Comparison of ENCODE assay signal across 12 cellular contexts in the genomic region with DNA sequence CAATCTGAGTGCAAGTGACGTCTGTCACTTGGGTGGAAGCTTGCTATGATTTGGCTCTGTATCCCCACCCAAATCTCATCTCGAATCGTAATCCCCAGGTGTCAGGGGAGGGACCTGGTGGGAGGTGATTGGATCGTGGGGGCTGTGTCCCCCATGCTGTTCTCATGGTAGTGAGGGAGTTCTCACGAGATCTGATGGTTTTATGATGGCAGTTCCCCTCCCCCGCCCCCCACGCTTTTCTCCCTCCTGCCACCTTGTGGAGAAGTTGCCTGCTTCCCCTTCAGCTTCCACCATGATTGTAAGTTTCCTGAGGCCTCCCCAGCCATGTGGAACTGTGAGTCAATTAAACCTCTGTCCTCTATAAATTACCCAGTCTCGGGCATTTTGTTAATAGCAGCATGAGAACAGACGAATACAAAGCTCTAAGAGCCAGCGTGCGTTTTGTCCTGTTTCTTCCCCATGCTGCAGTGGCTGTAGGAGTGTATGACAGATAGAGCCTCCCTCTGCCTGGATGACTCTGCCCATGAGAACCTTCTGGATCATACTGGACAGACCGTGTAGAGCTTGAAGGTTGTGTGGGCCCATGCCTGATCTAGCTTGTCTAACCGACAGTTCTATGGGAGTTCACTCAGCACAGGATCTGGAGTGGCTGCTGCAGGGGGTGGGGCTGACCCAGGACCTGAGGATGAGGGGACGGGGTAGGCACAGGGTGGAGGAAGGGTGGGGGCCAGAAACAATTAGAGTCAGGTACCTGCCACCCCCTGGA.
DNase-seq lines count a peak whose midpoint lies in the region; ATAC-seq, FAIRE-seq and TF ChIP-seq lines count a peak whose summit lies in the region.
"Had no signal": no experiment of that assay in that cellular context is flagged by ENCODE, and none has a peak within 500 bp of the region (broad histone marks: within the 10 kb centered on the region; RNA-seq: fewer than 3 reads in every experiment).

No MANE protein-coding gene starts in this region.

- H2AFZ ChIP-seq in DND-41 (ENCODE audit: low read depth, low read length): no peak overlapping the region
- no peak overlapping the region for H2AFZ ChIP-seq in Karpas-422 (ENCODE audit: low read length)

- H3K79me2 ChIP-seq in DND-41 (ENCODE audit: insufficient read depth, low read length) (no peaks in the 10 kb centered on the region), Karpas-422 (ENCODE audit: low read length) (no peaks in the 10 kb centered on the region)

- TF ChIP-seq POLR2A in lower leg skin (IDR thresholded peaks at IDR 0.05): no peak

- H3K36me3 ChIP-seq in DND-41 (ENCODE audit: insufficient read depth, low read length) (no peaks in the 10 kb centered on the region), Karpas-422 (ENCODE audit: insufficient read depth, low read length) (no peaks in the 10 kb centered on the region), bronchial epithelial cell (ENCODE audit: control insufficient read depth, insufficient read depth, low read length) (no peaks in the 10 kb centered on the region)

- H3K27ac ChIP-seq in DND-41 (ENCODE audit: low read length) (no peak overlapping the region), Karpas-422 (ENCODE audit: low read length) (no peak overlapping the region)

- H4K20me1 ChIP-seq in DND-41 (ENCODE audit: insufficient read depth, low read length) (no peaks in the 10 kb centered on the region), Karpas-422 (ENCODE audit: insufficient read depth, low read depth, low read length) (no peaks in the 10 kb centered on the region)

- H3K9ac ChIP-seq in DND-41 (ENCODE audit: low read depth, low read length): no peak overlapping the region
- no peak overlapping the region for H3K9ac ChIP-seq in Karpas-422 (ENCODE audit: low read length)

- intact Hi-C loops in lower leg skin (cut with DNase I; ENCODE audit: low total_unique reads): no loop called here

- no peaks in the 10 kb centered on the region for H3K9me3 ChIP-seq in DND-41 (ENCODE audit: insufficient read depth, low read length, severe bottlenecking)
- no peaks in the 10 kb centered on the region for H3K9me3 ChIP-seq in Karpas-422 (ENCODE audit: low read length)

- no peak for ATAC-seq in DND-41 (ENCODE audit: insufficient read depth, low read depth)
- no peak for ATAC-seq in GM21367 (IDR thresholded peaks at IDR 0.05; ENCODE audit: unreplicated experiment)
- ATAC-seq in HG02840 (IDR thresholded peaks at IDR 0.05; ENCODE audit: low FRiP score, unreplicated experiment): no peak

- TF ChIP-seq CTCF in DND-41 (IDR thresholded peaks at IDR 0.05; ENCODE audit: borderline replicate concordance, extremely low read depth, low read length, poor library complexity, severe bottlenecking) (peak; percentile 44), bronchial epithelial cell (IDR thresholded peaks at IDR 0.05; ENCODE audit: insufficient read depth, low read length, severe bottlenecking) (peak; percentile 10), lower leg skin (IDR thresholded peaks at IDR 0.05) (no peak)

- no peak for DNase-seq in DND-41
- DNase-seq in Karpas-422: peak; percentile 59
- DNase-seq in bronchial epithelial cell (ENCODE audit: low read depth): no peak
- DNase-seq in myocyte (ENCODE audit: low read depth): peak; percentile 43
- DNase-seq in activated T-cell treated with anti-CD3 and anti-CD28 coated beads for 4 hours: no peak
- DNase-seq in lower leg skin (ENCODE audit: low spot score in 2 of 2): no peak
- DNase-seq: activated gamma-delta T cell treated with Interleukin-2 at 50 U/mL for 16 hours; effector memory CD4-positive, alpha-beta T cell; GDM1 had no signal

- H3K4me1 ChIP-seq in DND-41 (ENCODE audit: insufficient read depth, low read length) (peaks cover 12% of the 10 kb centered on the region), Karpas-422 (ENCODE audit: low read length) (no peaks in the 10 kb centered on the region)

- H3K4me3 ChIP-seq in DND-41 (ENCODE audit: low read depth in 1 of 2, low read length in 2 of 2) (no peak overlapping the region), Karpas-422 (ENCODE audit: low read length) (no peak overlapping the region), bronchial epithelial cell (ENCODE audit: low read depth, low read length) (no peak overlapping the region), lower leg skin (ENCODE audit: low read depth, poor library complexity, severe bottlenecking) (no peak overlapping the region)

- 87 to 88% methylated on average over 14 of the region's 14 CpGs for whole genome bisulfite sequencing in lower leg skin, 2 donors

- H3K9me2 ChIP-seq in Karpas-422 (replicated peaks; ENCODE audit: insufficient read depth, low read length): no peaks in the 10 kb centered on the region

- H3K4me2 ChIP-seq in DND-41 (ENCODE audit: insufficient read depth, low read length) (no peak overlapping the region), Karpas-422 (ENCODE audit: low read depth, low read length, poor library complexity, severe bottlenecking) (no peak overlapping the region)

- no peaks in the 10 kb centered on the region for H3K27me3 ChIP-seq in DND-41 (ENCODE audit: insufficient read depth, low read length, poor library complexity)
- no peaks in the 10 kb centered on the region for H3K27me3 ChIP-seq in Karpas-422 (ENCODE audit: low read length)
- no peaks in the 10 kb centered on the region for H3K27me3 ChIP-seq in bronchial epithelial cell (ENCODE audit: control insufficient read depth, insufficient read depth, low read length)

- FAIRE-seq in bronchial epithelial cell (lab: Jason Lieb, UNC): peak; percentile 32
- FAIRE-seq: islet of Langerhans had no signal

Comparison
In these comparisons a context has a peak if more than half of its experiments do, and no peak if none do; other contexts are left out.
1. DNase-seq: peak in Karpas-422 (single experiment) and myocyte (single experiment); none in DND-41 (single experiment), bronchial epithelial cell (single experiment), activated T-cell treated with anti-CD3 and anti-CD28 coated beads for 4 hours (single experiment) and lower leg skin (0 of 2).
2. CTCF ChIP-seq: peak in DND-41 (single experiment) and bronchial epithelial cell (single experiment); none in lower leg skin (0 of 3).